Comparison of ENCODE assay signal across 8 cellular contexts in the genomic region with DNA sequence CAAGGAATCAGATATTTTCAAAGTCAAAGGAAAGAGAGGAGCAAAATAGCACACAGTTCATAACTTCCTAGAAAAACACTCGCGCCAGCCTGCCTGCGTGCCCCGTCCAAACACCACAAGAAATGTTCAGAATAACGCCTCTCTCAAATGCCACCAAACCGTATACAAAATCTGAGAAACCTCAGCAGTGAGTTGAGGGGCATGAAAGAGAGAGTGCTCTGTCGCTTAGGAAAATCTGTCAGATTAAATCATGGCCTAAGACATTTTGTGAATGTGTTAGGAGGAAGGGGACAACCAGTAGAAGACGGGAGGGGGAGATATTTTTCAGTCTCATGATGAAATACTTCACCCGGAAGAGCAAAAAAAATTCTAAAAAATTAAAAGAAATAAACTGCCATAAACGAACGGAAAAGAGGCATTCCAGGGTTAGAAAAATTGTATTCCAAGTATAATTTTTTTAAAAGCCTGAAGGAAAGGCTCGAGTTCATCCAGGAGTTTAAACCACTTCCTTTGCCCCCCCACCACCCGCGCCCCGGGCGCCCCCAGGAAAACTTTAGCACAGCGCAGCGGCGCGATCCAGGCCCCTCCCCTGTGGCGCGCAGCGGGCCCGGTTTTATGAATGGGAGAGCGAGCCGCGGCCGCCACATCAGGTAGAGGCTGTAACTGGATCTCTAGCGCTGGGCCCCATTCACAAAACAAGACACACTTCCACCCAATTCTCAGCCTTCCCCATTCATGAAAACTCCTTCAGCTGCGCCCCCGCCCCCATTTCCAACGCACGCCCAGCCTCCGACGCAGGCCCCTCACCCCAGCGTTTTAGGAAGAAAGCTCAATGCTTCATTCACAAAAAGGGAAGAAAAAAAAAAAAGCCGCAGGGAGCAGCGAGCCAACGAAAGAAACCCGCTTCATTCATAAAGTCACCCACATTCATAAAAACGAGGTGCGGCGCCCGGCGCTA. TPM values are rescaled to one million over a fixed set of nuclear protein-coding genes. Genes with fewer than 3 reads are reported as not detected.
DNase-seq lines count a peak whose midpoint lies in the region; ATAC-seq, FAIRE-seq and TF ChIP-seq lines count a peak whose summit lies in the region.

No MANE protein-coding gene starts in this region.

- TF ChIP-seq EP300 in HepG2 (IDR thresholded peaks at IDR 0.05; ENCODE audit: low read depth in 2 of 2, low read length in 2 of 2) (no peak), HepG2 (CRISPR knock-in tag; IDR thresholded peaks at IDR 0.05; ENCODE audit: borderline replicate concordance) (no peak)

- TF ChIP-seq POLR2A in HepG2 (IDR thresholded peaks at IDR 0.05; ENCODE audit: insufficient read depth in 1 of 2, low read depth in 2 of 2, low read length in 2 of 2) = peak; percentile 51 to 71; a peak in 3 of 4 replicates

- H3K27me3 Mint-ChIP-seq in Caco-2 (ENCODE audit: insufficient read depth, unreplicated experiment) = no peaks in the 10 kb centered on the region
- peaks cover 62% of the 10 kb centered on the region for H3K27me3 Mint-ChIP-seq in activated CD4-positive, alpha-beta T cell treated with anti-CD3 and anti-CD28 coated beads for 36 hours

- TSS peak; percentile 30 for BruUV-seq in Caco-2 (replicated peaks; lab: Mats Ljungman, UMichigan)
- no TSS peak for BruUV-seq in HepG2 (replicated peaks; lab: Mats Ljungman, UMichigan)

- TF ChIP-seq CTCF in Caco-2 (IDR thresholded peaks at IDR 0.05; ENCODE audit: insufficient read depth in 1 of 2, low read depth in 1 of 2, low read length in 1 of 2, severe bottlenecking in 1 of 2, unreplicated experiment in 1 of 2) (no peak), HepG2 (CRISPR knock-in tag; IDR thresholded peaks at IDR 0.05) (0 out of 2 replicates have a peak, but pooled peaks have one; percentile 17)

- peak overlapping the region; percentile 84 for H3K4me2 ChIP-seq in HepG2 (ENCODE audit: low read depth, low read length)

- H3K4me1 ChIP-seq in Caco-2 = peaks cover 8% of the 10 kb centered on the region; the same call in 1 of the 2 replicates
- peaks cover 67% of the 10 kb centered on the region for H3K4me1 ChIP-seq in HepG2 (ENCODE audit: insufficient read depth, low read length)

- peak overlapping the region; percentile 79 for H3K27ac Mint-ChIP-seq in Caco-2 (ENCODE audit: unreplicated experiment)
- H3K27ac Mint-ChIP-seq in activated CD4-positive, alpha-beta T cell treated with anti-CD3 and anti-CD28 coated beads for 36 hours = peak overlapping the region; percentile 39

- intact Hi-C loops in Caco-2 (cut with micrococcal nuclease; ENCODE audit: unreplicated experiment) (loop anchor here (5.0 kb wide), 3 partner anchors 70 to 135 kb away; no protein-coding TSS in a partner anchor), HepG2 (cut with micrococcal nuclease; ENCODE audit: unreplicated experiment) (loop anchor here (1.0 to 2.0 kb wide), 3 partner anchors 10 to 63 kb away; no protein-coding TSS in a partner anchor)
- intact Hi-C loops in activated CD4-positive, alpha-beta T cell treated with anti-CD3 and anti-CD28 coated beads for 36 hours (cut with DNase I, micrococcal nuclease) = loop anchor here (2.0 to 10.0 kb wide), 11 partner anchors 130 to 775 kb away; a partner anchor contains a TSS

- H3K9me3 ChIP-seq in Caco-2 (no peaks in the 10 kb centered on the region), HepG2 (ENCODE audit: low read length) (no peaks in the 10 kb centered on the region)

- ATAC-seq in HG02759 (IDR thresholded peaks at IDR 0.05; ENCODE audit: unreplicated experiment) (peak; percentile 16), HepG2 (peak; percentile 40), HG02840 (IDR thresholded peaks at IDR 0.05; ENCODE audit: low FRiP score, unreplicated experiment) (no peak)
- peak; percentile 14 for ATAC-seq in activated CD4-positive, alpha-beta T cell treated with anti-CD3 and anti-CD28 coated beads for 36 hours

- H3K36me3 ChIP-seq in Caco-2 (ENCODE audit: control insufficient read depth, insufficient read depth, low read length) (no peaks in the 10 kb centered on the region), HepG2 (replicated peaks in 1 of 2; ENCODE audit: control insufficient read depth in 1 of 2, insufficient read depth in 2 of 2, low read length in 2 of 2) (peaks cover 0 to 26% of the 10 kb centered on the region in 2 experiments; a peak in 1 of 5 replicates)

- H4K20me1 ChIP-seq in HepG2 (ENCODE audit: insufficient read depth, low read length) = peaks cover 24% of the 10 kb centered on the region

- H3K27me3 ChIP-seq in Caco-2 (replicated peaks; ENCODE audit: control insufficient read depth, insufficient read depth, low read length) (no peaks in the 10 kb centered on the region), HepG2 (ENCODE audit: control insufficient read depth in 1 of 2, insufficient read depth in 2 of 2, low read length in 2 of 2) (no peaks in the 10 kb centered on the region; a peak in 1 of 5 replicates)

- CTCF ChIA-PET in Caco-2 (lab: Charles Lee) (interaction anchor here (0.6 to 0.9 kb wide), 3 partner anchors 14 to 164 kb away, joined by 3 to 6 read pairs (median 3); no protein-coding TSS in a partner anchor), HepG2 (lab: Yijun Ruan, JAX; ENCODE audit: low intra/inter-chr PET ratio, low total read pairs) (no interaction called here)
- CTCF ChIA-PET in activated CD4-positive, alpha-beta T cell treated with anti-CD3 and anti-CD28 coated beads for 36 hours (lab: Charles Lee) = interaction anchor here (2.2 kb wide), 1 partner anchor 164 kb away, joined by 8 read pairs; no protein-coding TSS in a partner anchor

- H3K9me3 Mint-ChIP-seq in Caco-2 (ENCODE audit: unreplicated experiment) = no peaks in the 10 kb centered on the region
- no peaks in the 10 kb centered on the region for H3K9me3 Mint-ChIP-seq in activated CD4-positive, alpha-beta T cell treated with anti-CD3 and anti-CD28 coated beads for 36 hours (ENCODE audit: low read depth)

- H3K9ac ChIP-seq in HepG2 (ENCODE audit: insufficient read depth, low read depth, low read length) = peak overlapping the region; percentile 93

- H3K4me3 Mint-ChIP-seq in Caco-2 (ENCODE audit: unreplicated experiment) = peak overlapping the region; percentile 80
- peak overlapping the region; percentile 73 for H3K4me3 Mint-ChIP-seq in activated CD4-positive, alpha-beta T cell treated with anti-CD3 and anti-CD28 coated beads for 36 hours

- H3K27ac ChIP-seq in HepG2 (ENCODE audit: extremely low read length, insufficient read depth, low read length) = peak overlapping the region; percentile 95

- H2AFZ ChIP-seq in HepG2 (ENCODE audit: low read length) = no peak overlapping the region

- FAIRE-seq in HepG2 (lab: Jason Lieb, UNC) = no peak

- peaks cover 19% of the 10 kb centered on the region for H3K36me3 Mint-ChIP-seq in Caco-2 (ENCODE audit: insufficient read depth, unreplicated experiment)
- H3K36me3 Mint-ChIP-seq in activated CD4-positive, alpha-beta T cell treated with anti-CD3 and anti-CD28 coated beads for 36 hours (ENCODE audit: low read depth) = no peaks in the 10 kb centered on the region

- H3K4me1 Mint-ChIP-seq in Caco-2 (ENCODE audit: low read depth, unreplicated experiment) = peaks cover 25% of the 10 kb centered on the region
- peaks cover 37% of the 10 kb centered on the region for H3K4me1 Mint-ChIP-seq in activated CD4-positive, alpha-beta T cell treated with anti-CD3 and anti-CD28 coated beads for 36 hours

- in situ Hi-C loops in HepG2 (cut with HindIII; ENCODE audit: extremely low pct_ligation_motif_present, low pct_unique_long_range_greater_than_20kb) = no loop called here

- H3K79me2 ChIP-seq in HepG2 (ENCODE audit: insufficient read depth, low read length) = peaks cover 57% of the 10 kb centered on the region

- POLR2A ChIA-PET in Caco-2 (lab: Charles Lee) (interaction anchor here (0.6 kb wide), 1 partner anchor 9 kb away, joined by 6 read pairs; no protein-coding TSS in a partner anchor), HepG2 (lab: Yijun Ruan, JAX) (interaction anchor here (1.0 to 4.9 kb wide), 6 partner anchors 10 to 154 kb away, joined by 3 to 110 read pairs (median 8); no protein-coding TSS in a partner anchor)
- POLR2A ChIA-PET in activated CD4-positive, alpha-beta T cell treated with anti-CD3 and anti-CD28 coated beads for 36 hours (lab: Charles Lee) = interaction anchor here (0.5 to 1.0 kb wide), 2 partner anchors 40 to 463 kb away, joined by 3 to 6 read pairs; a partner anchor contains a TSS

- under 1% methylated on average over 32 of the region's 45 CpGs for WGBS in HepG2 (ENCODE audit: low lambda C conversion rate)

- H3K4me3 ChIP-seq in Caco-2 (ENCODE audit: low read depth, low read length) (peak overlapping the region; percentile 64), HepG2 (replicated peaks in 1 of 3; ENCODE audit: insufficient read depth in 1 of 3, low read depth in 2 of 3, low read length in 3 of 3) (peak overlapping the region; percentile 84 to 97 (median 95))

- TF ChIP-seq RAD21 in HepG2 (CRISPR knock-in tag; IDR thresholded peaks at IDR 0.05) = 0 out of 2 replicates have a peak, but pooled peaks have one; percentile 22

- DNase-seq in Caco-2 (peak; percentile 71), NCI-H460 (ENCODE audit: extremely low read depth, low read depth) (peak; percentile 34), ecto neural progenitor cell (ENCODE audit: low spot score) (peak; percentile 87), HepG2 (ENCODE audit: low spot score) (peak; percentile 69)
- DNase-seq in activated CD4-positive, alpha-beta T cell treated with anti-CD3 and anti-CD28 coated beads for 36 hours = peak; percentile 77
- DNase-seq in stimulated activated CD4-positive, alpha-beta T cell treated with anti-CD3 and anti-CD28 coated beads, Interleukin-4, amount 100 ng/mL, for 4 hours = peak; percentile 12 to 36

RNA-seq across cellular contexts. Expression of a gene that starts 1.5 kb away (rescaled TPM):
- 16.2 and 18.6 TPM in 2 replicates for total RNA-seq in Caco-2 (2022)
- 51.4 and 52.3 TPM in 2 replicates for total RNA-seq in NCI-H460 (2014; rRNA removed; shearing (Covaris generic))
- 17.5 and 21.9 TPM in 2 replicates for polyA plus RNA-seq in NCI-H460 (2014; cell fraction: nucleus; rRNA removed)
- 1 to 10 TPM in 1 of 2 experiments, under 1 TPM in 1; 0.83 to 1.4 TPM for total RNA-seq in activated CD4-positive, alpha-beta T cell treated with anti-CD3 and anti-CD28 coated beads for 36 hours
- 52.9 and 60.0 TPM in 2 replicates for total RNA-seq in HepG2 (2016; rRNA removed; fragmentation: Illumina TruSeq; extraction: Trizol)
- total RNA-seq in HepG2 (2016; cell fraction: cytosol; rRNA removed; fragmentation: Illumina TruSeq; extraction: Trizol; ENCODE audit: low read depth) = 27.8 and 54.7 TPM in 2 replicates
- 49.8 and 52.0 TPM in 2 replicates for total RNA-seq in HepG2 (2016; cell fraction: insoluble cytoplasmic fraction; rRNA removed; fragmentation: Illumina TruSeq; extraction: Trizol)
- 37.5 and 57.5 TPM in 2 replicates for total RNA-seq in HepG2 (2016; cell fraction: membrane; rRNA removed; fragmentation: Illumina TruSeq; extraction: Trizol)
- 44.1 and 46.9 TPM in 2 replicates for total RNA-seq in HepG2 (2016; cell fraction: nucleus; rRNA removed; fragmentation: Illumina TruSeq; extraction: Trizol)
- 42.3 and 57.2 TPM in 2 replicates for polyA plus RNA-seq in HepG2 (2011; rRNA removed)
- polyA plus RNA-seq in HepG2 (2011; cell fraction: cytosol; rRNA removed) = 34.8 and 41.1 TPM in 2 replicates
- 45.2 and 55.0 TPM in 2 replicates for polyA plus RNA-seq in HepG2 (2011; cell fraction: nucleus; rRNA removed)
- polyA plus RNA-seq in HepG2 (2012) = 46.8 and 64.1 TPM in 2 replicates
- 29.3 and 46.0 TPM in 2 replicates for polyA plus RNA-seq in HepG2 (2016; cell fraction: cytosol; fragmentation: Illumina TruSeq; extraction: Trizol; ENCODE audit: low read depth)
- polyA plus RNA-seq in HepG2 (2016; cell fraction: insoluble cytoplasmic fraction; fragmentation: Illumina TruSeq; extraction: Trizol; ENCODE audit: low read depth) = 50.0 and 52.3 TPM in 2 replicates
- 21.9 and 34.1 TPM in 2 replicates for polyA plus RNA-seq in HepG2 (2016; cell fraction: membrane; fragmentation: Illumina TruSeq; extraction: Trizol; ENCODE audit: low read depth)
- 33.7 and 38.9 TPM in 2 replicates for polyA plus RNA-seq in HepG2 (2016; cell fraction: nucleus; fragmentation: Illumina TruSeq; extraction: Trizol; ENCODE audit: insufficient read depth, low read depth)
- 3.4 and 180 TPM in 2 replicates for polyA minus RNA-seq in HepG2 (2011; rRNA and poly(A)+ RNA removed; ENCODE audit: low replicate concordance)
- 63.8 and 68.6 TPM in 2 replicates for polyA minus RNA-seq in HepG2 (2011; cell fraction: cytosol; rRNA and poly(A)+ RNA removed)
- 116 and 144 TPM in 2 replicates for polyA minus RNA-seq in HepG2 (2011; cell fraction: nucleus; rRNA and poly(A)+ RNA removed)

Comparison
In these comparisons a context has a peak if more than half of its experiments do, and no peak if none do; other contexts are left out.
1. DNase-seq: peak in every context shown above with its lines; median percentile 87 in ecto neural progenitor cell; 77 in activated CD4-positive, alpha-beta T cell treated with anti-CD3 and anti-CD28 coated beads for 36 hours; 71 in Caco-2; 69 in HepG2; 34 in NCI-H460; 24 in stimulated activated CD4-positive, alpha-beta T cell treated with anti-CD3 and anti-CD28 coated beads, Interleukin-4, amount 100 ng/mL, for 4 hours.